Comparison of ENCODE assay signal across 15 cellular contexts in the genomic region with DNA sequence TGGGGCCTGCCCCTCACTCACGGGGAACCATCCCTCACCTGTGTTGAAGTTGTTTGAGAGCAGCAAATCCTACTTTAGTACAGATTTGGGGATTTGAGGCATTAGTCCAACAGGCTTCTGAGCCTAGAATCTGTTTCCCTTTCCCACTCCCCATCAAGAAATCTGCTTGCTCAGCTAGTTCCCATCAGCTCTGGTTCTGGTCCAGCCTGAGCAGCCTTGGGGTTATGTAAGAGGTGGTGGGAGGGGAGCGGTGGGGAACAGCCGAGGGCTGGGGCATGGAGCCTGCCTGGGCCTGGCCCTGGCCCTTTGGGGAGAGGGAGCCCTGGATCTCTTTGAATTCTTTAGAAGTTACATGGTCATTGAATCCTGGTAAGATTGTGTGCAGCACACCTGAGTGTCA. TPM values are rescaled to one million over a fixed set of nuclear protein-coding genes. Genes with fewer than 3 reads are reported as not detected.
DNase-seq lines count a peak whose midpoint lies in the region; ATAC-seq, FAIRE-seq and TF ChIP-seq lines count a peak whose summit lies in the region.
"Had no signal": no experiment of that assay in that cellular context is flagged by ENCODE, and none has a peak within 500 bp of the region (broad histone marks: within the 10 kb centered on the region; RNA-seq: fewer than 3 reads in every experiment).

No MANE protein-coding gene starts in this region.

- H3K9me3 ChIP-seq in left ventricle myocardium inferior (replicated peaks) = no peaks in the 10 kb centered on the region
- H3K9me3 ChIP-seq in esophagus squamous epithelium = no peaks in the 10 kb centered on the region
- no peaks in the 10 kb centered on the region for H3K9me3 ChIP-seq in vagina

- intact Hi-C loops in left ventricle myocardium inferior (cut with micrococcal nuclease) (no loop called here), Right ventricle myocardium superior (cut with DNase I) (loop anchor here (10.0 kb wide), 1 partner anchor 49 kb away; a partner anchor contains a TSS), esophagus squamous epithelium (cut with DNase I) (no loop called here), vagina (cut with DNase I) (no loop called here)

- ATAC-seq in Right ventricle myocardium superior (ENCODE audit: poor library complexity) (no peak), HG03439 (IDR thresholded peaks at IDR 0.05; ENCODE audit: unreplicated experiment) (no peak)
- ATAC-seq: PC-3 had no signal

- TF ChIP-seq POLR2A in esophagus squamous epithelium (IDR thresholded peaks at IDR 0.05) (no peak), vagina (IDR thresholded peaks at IDR 0.05) (no peak), H54 (IDR thresholded peaks at IDR 0.05; ENCODE audit: low read depth, low read length) (no peak)

- no peak for TF ChIP-seq CTCF in left ventricle myocardium inferior (IDR thresholded peaks at IDR 0.05; ENCODE audit: borderline replicate concordance)
- no peak for TF ChIP-seq CTCF in esophagus squamous epithelium (IDR thresholded peaks at IDR 0.05)
- no peak for TF ChIP-seq CTCF in vagina (IDR thresholded peaks at IDR 0.05)

- H3K27me3 ChIP-seq in left ventricle myocardium inferior (ENCODE audit: low read depth) = peaks cover 9% of the 10 kb centered on the region
- no peaks in the 10 kb centered on the region for H3K27me3 ChIP-seq in esophagus squamous epithelium
- H3K27me3 ChIP-seq in vagina = no peaks in the 10 kb centered on the region

- no peak for DNase-seq in left ventricle myocardium inferior
- DNase-seq in Right ventricle myocardium superior = no peak
- DNase-seq in esophagus squamous epithelium (lab: John Stamatoyannopoulos, UW) = no peak
- DNase-seq in vagina (ENCODE audit: extremely low spot score in 2 of 2) = peak in 1 of 2 donors; percentile 87
- DNase-seq in H54 (ENCODE audit: insufficient read length, low spot score) = no peak
- DNase-seq: 8988T, C1 segment of cervical spinal cord, DMS153, H9, NCI-H187 treated with DMSO at 0.1 percent for 48 hours, NCI-H446, NCI-H748 treated with DMSO at 0.1 percent for 48 hours, PC-3 had no signal

- FAIRE-seq in H54 (lab: Jason Lieb, UNC) = no peak

- 40 to 60% methylated on average over 1 of the region's 3 CpGs for WGBS in esophagus squamous epithelium, 2 donors

- no peaks in the 10 kb centered on the region for H3K36me3 ChIP-seq in left ventricle myocardium inferior
- no peaks in the 10 kb centered on the region for H3K36me3 ChIP-seq in esophagus squamous epithelium
- H3K36me3 ChIP-seq in vagina = no peaks in the 10 kb centered on the region

- H3K4me3 ChIP-seq in left ventricle myocardium inferior (no peak overlapping the region), esophagus squamous epithelium (no peak overlapping the region), vagina (no peak overlapping the region)

- H3K27ac ChIP-seq in left ventricle myocardium inferior (replicated peaks) (peak overlapping the region; percentile 32), esophagus squamous epithelium (peak overlapping the region; percentile 71 to 85 (median 76)), vagina (peak overlapping the region; percentile 68)

- H3K4me1 ChIP-seq in left ventricle myocardium inferior (peaks cover 4% of the 10 kb centered on the region), esophagus squamous epithelium (peaks cover 24 to 56% (median 48%) of the 10 kb centered on the region in 3 donors), vagina (peaks cover 20% of the 10 kb centered on the region)

RNA-seq across cellular contexts. Expression of a gene that starts 4.1 kb away (rescaled TPM):
- total RNA-seq in left ventricle myocardium inferior (2.4 TPM), Right ventricle myocardium superior (2.6 TPM), esophagus squamous epithelium (1 to 10 TPM in 2 of 4 donors, not detected in 2; 2.2 to 4.6 TPM), vagina (21.1 TPM)
- total RNA-seq: H9, LHCN-M2, PC-3 had no signal

RNA-seq across cellular contexts. Expression of a gene that starts 24.7 kb away (rescaled TPM):
- total RNA-seq in left ventricle myocardium inferior = 93.7 TPM
- total RNA-seq in Right ventricle myocardium superior = 112 TPM
- total RNA-seq in esophagus squamous epithelium = 100 to 1,000 TPM in 2 of 4 donors, 10 to 100 TPM in 2; 86.2 to 273 (median 150) TPM
- 199 TPM for total RNA-seq in vagina

RNA-seq across cellular contexts. Expression of a gene that starts 28.5 kb away (rescaled TPM):
- total RNA-seq in left ventricle myocardium inferior = not detected
- not detected for total RNA-seq in Right ventricle myocardium superior
- 100 to 1,000 TPM in 1 of 4 donors, under 1 TPM in 1, not detected in 2; 0.83 to 299 TPM for total RNA-seq in esophagus squamous epithelium
- 156 TPM for total RNA-seq in vagina
- total RNA-seq: PC-3 had no signal

RNA-seq across cellular contexts. Expression of a gene that starts 47.6 kb away (rescaled TPM):
- total RNA-seq in left ventricle myocardium inferior (0.11 TPM), Right ventricle myocardium superior (not detected), esophagus squamous epithelium (under 1 TPM in 1 of 4 donors, not detected in 3; 0.19 TPM), vagina (not detected)
- total RNA-seq: H9, LHCN-M2, PC-3 had no signal

RNA-seq across cellular contexts. Expression of a gene that starts 48.3 kb away (rescaled TPM):
- total RNA-seq in left ventricle myocardium inferior (67.3 TPM), Right ventricle myocardium superior (70.8 TPM), esophagus squamous epithelium (10 to 100 TPM; 17.8 to 87.9 (median 46.2) TPM), vagina (130 TPM)
